ENCODE assay signal across 2 cellular contexts in genomic region chr15:57227899-57228298, GRCh38.
A peak's percentile ranks its signal among the peaks of the same experiment; 100 is the strongest.
TF ChIP-seq lines count a peak whose summit lies in the region.

No MANE protein-coding gene starts in this region.

TF ChIP-seq in GM23338, 12 proteins besides CTCF, POLR2A, EP300 and RAD21 (continued from another document):
- TF ChIP-seq ETS1 (IDR thresholded peaks at IDR 0.05) (no peak), CREB1 (CRISPR knock-in tag; IDR thresholded peaks at IDR 0.05; ENCODE audit: low read depth) (no peak), NANOG (IDR thresholded peaks at IDR 0.05; ENCODE audit: borderline replicate concordance) (no peak), ZNF462 (CRISPR knock-in tag; IDR thresholded peaks at IDR 0.05) (no peak), ZNF114 (CRISPR knock-in tag; IDR thresholded peaks at IDR 0.05) (no peak)

TF ChIP-seq in SK-N-SH, 30 proteins besides CTCF, POLR2A, EP300 and RAD21 (continued from another document):
- TF ChIP-seq ZBTB33 (IDR thresholded peaks at IDR 0.05; ENCODE audit: borderline replicate concordance, low read depth), result peak; percentile 50; the same call in 1 of the 2 replicates
- TF ChIP-seq RCOR1 (IDR thresholded peaks at IDR 0.05; ENCODE audit: low read length), result peak; percentile 86
- no peak for TF ChIP-seq NRF1 (IDR thresholded peaks at IDR 0.05; ENCODE audit: low read depth, low read length)
- peak; percentile 50; the same call in 1 of the 2 replicates for TF ChIP-seq FOXJ3 (CRISPR knock-in tag; IDR thresholded peaks at IDR 0.05)
- no peak for TF ChIP-seq REST (IDR thresholded peaks at IDR 0.05; ENCODE audit: low read depth, low read length)
- TF ChIP-seq USF2 (IDR thresholded peaks at IDR 0.05; ENCODE audit: borderline replicate concordance, low read depth, low read length), result no peak
- TF ChIP-seq GATA2 (CRISPR knock-in tag; IDR thresholded peaks at IDR 0.05), result peak; percentile 85
- peak; percentile 33; the same call in 1 of the 2 replicates for TF ChIP-seq GABPA (IDR thresholded peaks at IDR 0.05; ENCODE audit: low read depth)
- peak; percentile 54; the same call in 1 of the 2 replicates for TF ChIP-seq FOXM1 (IDR thresholded peaks at IDR 0.05; ENCODE audit: low read depth)
- TF ChIP-seq EZH2phosphoT487 (IDR thresholded peaks at IDR 0.05; ENCODE audit: borderline replicate concordance, low read depth), result no peak
- no peak for TF ChIP-seq USF1 (IDR thresholded peaks at IDR 0.05; ENCODE audit: borderline replicate concordance, low read depth)
TF ChIP-seq in SK-N-SH: peak in this region for 18.
